Comparison of ENCODE assay signal across 14 cellular contexts in genomic region chr3:101325393-101326134, GRCh38.
"Had no signal": no experiment of that assay in that cellular context is flagged by ENCODE, and none has a peak within 500 bp of the region (broad histone marks: within the 10 kb centered on the region; RNA-seq: fewer than 3 reads in every experiment).

No MANE protein-coding gene starts in this region.

- H3K4me3 Mint-ChIP-seq: activated naive CD8-positive, alpha-beta T cell; naive thymus-derived CD4-positive, alpha-beta T cell; stimulated activated memory B cell treated with anti-CD40 and anti-IgM and Interleukin-4, amounts not matched to agents 10 μg/mL and 1 μg/mL and 100 μg/mL, for 72 hours had no signal

- H3K9me3 Mint-ChIP-seq: naive thymus-derived CD4-positive, alpha-beta T cell; stimulated activated memory B cell treated with anti-CD40 and anti-IgM and Interleukin-4, amounts not matched to agents 10 μg/mL and 1 μg/mL and 100 μg/mL, for 72 hours had no signal

- DNase-seq: activated CD4-positive, alpha-beta T cell treated with anti-CD3 and anti-CD28 coated beads, Interleukin-2, amount 50 U/mL, for 48 hours; activated CD4-positive, CD25-positive, alpha-beta regulatory T cell treated with anti-CD3 and anti-CD28 coated beads, Interleukin-2, amount 50 U/mL, for 72 hours; activated gamma-delta T cell; activated T-cell treated with anti-CD3 and anti-CD28 coated beads, Interleukin-2, amount 50 U/mL, for 48 hours; anterior cingulate cortex; dorsolateral prefrontal cortex; left cardiac atrium; midbrain; naive thymus-derived CD4-positive, alpha-beta T cell; posterior cingulate gyrus; right cardiac atrium; T-helper 1 cell had no signal

- H3K27me3 Mint-ChIP-seq: activated naive CD8-positive, alpha-beta T cell; naive thymus-derived CD4-positive, alpha-beta T cell; stimulated activated memory B cell treated with anti-CD40 and anti-IgM and Interleukin-4, amounts not matched to agents 10 μg/mL and 1 μg/mL and 100 μg/mL, for 72 hours had no signal

- H3K27ac Mint-ChIP-seq: activated naive CD8-positive, alpha-beta T cell; stimulated activated memory B cell treated with anti-CD40 and anti-IgM and Interleukin-4, amounts not matched to agents 10 μg/mL and 1 μg/mL and 100 μg/mL, for 72 hours had no signal

- H3K4me1 Mint-ChIP-seq: naive thymus-derived CD4-positive, alpha-beta T cell; stimulated activated memory B cell treated with anti-CD40 and anti-IgM and Interleukin-4, amounts not matched to agents 10 μg/mL and 1 μg/mL and 100 μg/mL, for 72 hours had no signal

- ATAC-seq: left cardiac atrium; naive thymus-derived CD4-positive, alpha-beta T cell; right cardiac atrium; stimulated activated memory B cell treated with anti-CD40 and anti-IgM and Interleukin-4, amounts not matched to agents 10 μg/mL and 1 μg/mL and 100 μg/mL, for 72 hours had no signal
